In genomic region chr4:48205092-48205491, GRCh38 we compare ENCODE assay signal across 21 cellular contexts.
DNase-seq lines count a peak whose midpoint lies in the region; ATAC-seq and TF ChIP-seq lines count a peak whose summit lies in the region.
"Had no signal": no experiment of that assay in that cellular context is flagged by ENCODE, and none has a peak within 500 bp of the region (broad histone marks: within the 10 kb centered on the region; RNA-seq: fewer than 3 reads in every experiment).

No MANE protein-coding gene starts in this region.

- no peak for TF ChIP-seq EP300 in esophagus muscularis mucosa (IDR thresholded peaks at IDR 0.05)

- no peaks in the 10 kb centered on the region for H3K27me3 ChIP-seq in BLaER1 treated with 17β-estradiol and CSF1 and Interleukin-3, amounts not matched to agents 10 nM and 100 nM
- H3K27me3 ChIP-seq in SJCRH30 (no peaks in the 10 kb centered on the region), esophagus muscularis mucosa (no peaks in the 10 kb centered on the region)

- H3K9me3 ChIP-seq in BLaER1 treated with 17β-estradiol and CSF1 and Interleukin-3, amounts not matched to agents 10 nM and 100 nM (replicated peaks in 1 of 11) = no peaks in the 10 kb centered on the region
- no peaks in the 10 kb centered on the region for H3K9me3 ChIP-seq in SJCRH30 (replicated peaks)
- H3K9me3 ChIP-seq in esophagus muscularis mucosa = no peaks in the 10 kb centered on the region
- H3K9me3 ChIP-seq: HAP-1, psoas muscle had no signal

- peak overlapping the region; percentile 36 to 97 (median 75) for H3K4me2 ChIP-seq in BLaER1 treated with 17β-estradiol and CSF1 and Interleukin-3, amounts not matched to agents 10 nM and 100 nM
- H3K4me2 ChIP-seq: smooth muscle cell had no signal

- no peak for TF ChIP-seq CTCF in esophagus muscularis mucosa (IDR thresholded peaks at IDR 0.05)

- H3K9ac ChIP-seq in BLaER1 treated with 17β-estradiol and CSF1 and Interleukin-3, amounts not matched to agents 10 nM and 100 nM = no peak overlapping the region

- intact Hi-C loops in left cardiac atrium (cut with DNase I) (no loop called here), esophagus muscularis mucosa (cut with DNase I) (no loop called here)

- DNase-seq in SJCRH30 (peak; percentile 24 to 58), left cardiac atrium (no peak), esophagus muscularis mucosa (ENCODE audit: extremely low spot score) (no peak), RPMI8226 (no peak), 8988T (no peak)
- DNase-seq: activated CD4-positive, alpha-beta T cell treated with anti-CD3 and anti-CD28 coated beads, Interleukin-2, amount 10 ng/mL, durations not matched to agents 24 days and 14 days; activated CD8-positive, alpha-beta memory T cell treated with anti-CD3 and anti-CD28 coated beads, Interleukin-2, amount 50 U/mL, for 4 hours; activated gamma-delta T cell treated with Interleukin-2 at 50 U/mL for 16 hours; amniotic stem cell; COR-L47; effector CD4-positive, alpha-beta T cell; NCI-H1694 treated with DMSO at 0.1 percent for 48 hours; NCI-H748 treated with DMSO at 0.1 percent for 48 hours; psoas muscle; stimulated activated CD4-positive, alpha-beta T cell treated with anti-CD3 and anti-CD28 coated beads, Interleukin-4, amount 100 ng/mL, for 4 hours; SW 1271 had no signal

- peaks cover 0 to 69% (median 0%) of the 10 kb centered on the region in 11 experiments; a peak in 4 of 22 replicates for H4K20me1 ChIP-seq in BLaER1 treated with 17β-estradiol and CSF1 and Interleukin-3, amounts not matched to agents 10 nM and 100 nM

- ATAC-seq in GM18511 (IDR thresholded peaks at IDR 0.05; ENCODE audit: unreplicated experiment) (peak; percentile 18), left cardiac atrium (peak; percentile 30 to 67), HG03039 (IDR thresholded peaks at IDR 0.05; ENCODE audit: unreplicated experiment) (no peak)
- ATAC-seq: psoas muscle had no signal

- peaks cover 0 to 5% (median 0%) of the 10 kb centered on the region in 11 experiments; a peak in 4 of 22 replicates for H3K36me3 ChIP-seq in BLaER1 treated with 17β-estradiol and CSF1 and Interleukin-3, amounts not matched to agents 10 nM and 100 nM
- H3K36me3 ChIP-seq in SJCRH30 (no peaks in the 10 kb centered on the region), esophagus muscularis mucosa (no peaks in the 10 kb centered on the region)
- H3K36me3 ChIP-seq: HAP-1 had no signal

- H3K4me3 ChIP-seq in BLaER1 treated with 17β-estradiol and CSF1 and Interleukin-3, amounts not matched to agents 10 nM and 100 nM = no peak overlapping the region
- no peak overlapping the region for H3K4me3 ChIP-seq in SJCRH30
- H3K4me3 ChIP-seq in esophagus muscularis mucosa = no peak overlapping the region
- H3K4me3 ChIP-seq: HAP-1, psoas muscle, smooth muscle cell had no signal

- WGBS in esophagus muscularis mucosa = 60% methylated on average over 1 of the region's 2 CpGs

- peak overlapping the region in 4 of 11 experiments; percentile 8 to 76 (median 36); a peak in 2 of 22 replicates for H3K27ac ChIP-seq in BLaER1 treated with 17β-estradiol and CSF1 and Interleukin-3, amounts not matched to agents 10 nM and 100 nM
- H3K27ac ChIP-seq in SJCRH30 (peak overlapping the region; percentile 19), esophagus muscularis mucosa (replicated peaks in 1 of 4) (no peak overlapping the region)
- H3K27ac ChIP-seq: psoas muscle had no signal

- H3K4me1 ChIP-seq in BLaER1 treated with 17β-estradiol and CSF1 and Interleukin-3, amounts not matched to agents 10 nM and 100 nM = peaks cover 59 to 100% (median 78%) of the 10 kb centered on the region in 10 experiments
- peaks cover 21% of the 10 kb centered on the region for H3K4me1 ChIP-seq in SJCRH30
- peaks cover 0 to 8% (median 0%) of the 10 kb centered on the region in 4 donors for H3K4me1 ChIP-seq in esophagus muscularis mucosa
- H3K4me1 ChIP-seq: HAP-1, psoas muscle had no signal

- TF ChIP-seq POLR2A in esophagus muscularis mucosa (IDR thresholded peaks at IDR 0.05; ENCODE audit: low read depth) = no peak

Comparison
In these comparisons a context has a peak if more than half of its experiments do, and no peak if none do; other contexts are left out.
1. DNase-seq: peak in SJCRH30 (2 of 2); none in left cardiac atrium (single experiment), esophagus muscularis mucosa (single experiment), RPMI8226 (single experiment) and 8988T (single experiment).